In the genomic region with DNA sequence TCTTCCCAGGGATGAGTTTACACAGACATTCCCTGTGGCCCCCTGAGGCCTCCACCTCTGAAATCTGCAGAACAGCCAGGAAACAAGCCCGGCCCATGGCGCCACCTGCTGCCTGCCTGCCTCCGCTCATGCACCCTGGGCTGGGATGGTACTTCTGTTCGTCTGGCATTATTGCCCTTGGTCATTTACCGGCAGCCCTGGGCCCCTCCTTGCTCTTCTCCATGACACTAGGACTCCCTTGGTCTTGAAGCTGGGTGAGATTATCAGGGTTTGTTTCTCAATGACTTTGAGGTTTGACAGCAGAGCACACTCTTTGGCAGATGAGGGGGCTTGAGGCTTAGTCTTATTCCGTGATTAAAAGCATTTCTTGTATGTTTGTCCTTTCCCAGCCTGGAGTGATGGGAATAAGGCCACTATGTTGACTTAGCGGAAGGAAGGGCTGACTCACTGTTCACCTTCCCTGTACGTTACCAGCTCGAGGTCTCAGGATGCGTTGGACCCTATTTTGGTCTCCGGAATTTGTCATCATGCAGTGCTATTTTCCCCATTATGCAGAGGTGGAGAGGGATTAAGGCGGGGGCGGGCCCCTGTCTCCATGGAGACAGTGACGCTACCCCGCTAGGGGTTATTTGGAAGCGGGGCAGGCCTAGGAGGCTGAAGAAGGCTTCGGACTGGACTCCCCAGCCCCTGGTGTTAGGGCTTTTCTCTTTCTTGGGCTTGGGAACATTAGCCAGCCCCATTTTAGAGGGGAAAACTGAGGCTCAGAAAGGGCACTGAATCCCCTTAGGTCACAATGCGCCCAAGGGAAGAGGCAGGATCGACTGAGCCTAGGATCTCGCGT, we compare ENCODE assay signal across 8 cellular contexts. TPM values are rescaled to one million over a fixed set of nuclear protein-coding genes. Genes with fewer than 3 reads are reported as not detected.
DNase-seq lines count a peak whose midpoint lies in the region; ATAC-seq and TF ChIP-seq lines count a peak whose summit lies in the region.

No MANE protein-coding gene starts in this region.

- TF ChIP-seq CTCF in KMS-11 (conservative IDR thresholded peaks at IDR 0.05; ENCODE audit: low read depth, low read length) (peak; percentile 67), neutrophil (IDR thresholded peaks at IDR 0.05) (peak; percentile 67)

- H3K27me3 ChIP-seq in KMS-11 (ENCODE audit: insufficient read depth, low read depth) = no peaks in the 10 kb centered on the region
- no peaks in the 10 kb centered on the region for H3K27me3 ChIP-seq in neutrophil

- intact Hi-C loops in activated naive CD4-positive, alpha-beta T cell treated with anti-CD3 and anti-CD28 coated beads for 36 hours (cut with micrococcal nuclease) = loop anchor here (1.0 to 5.0 kb wide), 13 partner anchors 26 to 1055 kb away; a partner anchor contains a TSS

- H3K9me3 Mint-ChIP-seq in activated naive CD4-positive, alpha-beta T cell treated with anti-CD3 and anti-CD28 coated beads for 36 hours = no peaks in the 10 kb centered on the region

- DNase-seq in DMS153 treated with DMSO at 0.1 percent for 48 hours (lab: John Stamatoyannopoulos, UW; ENCODE audit: unreplicated experiment) = peak; percentile 65
- peak; percentile 33 for DNase-seq in SHP77 treated with DMSO at 0.1 percent for 48 hours (lab: John Stamatoyannopoulos, UW)
- peak; percentile 87 for DNase-seq in activated naive CD4-positive, alpha-beta T cell treated with anti-CD3 and anti-CD28 coated beads for 36 hours
- peak; percentile 58 for DNase-seq in globus pallidus (ENCODE audit: low spot score)
- peak; percentile 80 for DNase-seq in superior temporal gyrus (ENCODE audit: extremely low spot score)

- no peak overlapping the region for H3K4me3 ChIP-seq in KMS-11 (IDR thresholded peaks at IDR 0.05; ENCODE audit: insufficient read depth, low read depth, low read length)
- peak overlapping the region; percentile 71 to 89 for H3K4me3 ChIP-seq in neutrophil (ENCODE audit: low read depth in 1 of 2, low read length in 1 of 2)

- CTCF ChIA-PET in activated naive CD4-positive, alpha-beta T cell treated with anti-CD3 and anti-CD28 coated beads for 36 hours (lab: Charles Lee) = interaction anchor here (0.6 to 2.1 kb wide), 7 partner anchors 26 to 740 kb away, joined by 3 to 11 read pairs (median 3); a partner anchor contains a TSS

- H3K9me3 ChIP-seq in neutrophil = no peaks in the 10 kb centered on the region

- peak overlapping the region; percentile 4; the same call in 1 of the 2 replicates for H3K27ac ChIP-seq in KMS-11
- H3K27ac ChIP-seq in neutrophil = peak overlapping the region; percentile 84

- H3K27ac Mint-ChIP-seq in activated naive CD4-positive, alpha-beta T cell treated with anti-CD3 and anti-CD28 coated beads for 36 hours = peak overlapping the region; percentile 95

- H3K4me1 ChIP-seq in KMS-11 (ENCODE audit: low read depth, poor library complexity, severe bottlenecking) (peaks cover 19% of the 10 kb centered on the region), neutrophil (ENCODE audit: control insufficient read depth in 1 of 2, insufficient read depth in 1 of 2, low read depth in 1 of 2, low read length in 1 of 2) (peaks cover 48 to 54% of the 10 kb centered on the region in 2 experiments)

- H3K4me1 Mint-ChIP-seq in activated naive CD4-positive, alpha-beta T cell treated with anti-CD3 and anti-CD28 coated beads for 36 hours (ENCODE audit: low read depth) = peaks cover 36% of the 10 kb centered on the region

- peak overlapping the region; percentile 88 for H3K4me3 Mint-ChIP-seq in activated naive CD4-positive, alpha-beta T cell treated with anti-CD3 and anti-CD28 coated beads for 36 hours

- peak overlapping the region; percentile 86 for H2AFZ ChIP-seq in KMS-11 (ENCODE audit: low read depth)

- peak; percentile 28 for ATAC-seq in GM21717 (IDR thresholded peaks at IDR 0.05; ENCODE audit: unreplicated experiment)

- H3K9ac ChIP-seq in KMS-11 = peak overlapping the region; percentile 79

- H3K27me3 Mint-ChIP-seq in activated naive CD4-positive, alpha-beta T cell treated with anti-CD3 and anti-CD28 coated beads for 36 hours (ENCODE audit: low read depth) = no peaks in the 10 kb centered on the region

- H3K4me2 ChIP-seq in KMS-11 = peak overlapping the region; percentile 82

- peaks cover 16% of the 10 kb centered on the region for H3K36me3 Mint-ChIP-seq in activated naive CD4-positive, alpha-beta T cell treated with anti-CD3 and anti-CD28 coated beads for 36 hours (ENCODE audit: low read depth)

- no peaks in the 10 kb centered on the region for H4K20me1 ChIP-seq in KMS-11 (ENCODE audit: insufficient read depth)

- H3K79me2 ChIP-seq in KMS-11 (ENCODE audit: insufficient read depth, low read depth) = 0 out of 2 replicates have a peak, but pooled peaks cover 4% of the 10 kb centered on the region

- no peaks in the 10 kb centered on the region for H3K36me3 ChIP-seq in KMS-11 (ENCODE audit: insufficient read depth)
- no peaks in the 10 kb centered on the region for H3K36me3 ChIP-seq in neutrophil

RNA-seq across cellular contexts. Expression of a gene that starts 0.7 kb away (rescaled TPM):
- 10 to 100 TPM; 29.7 to 30.9 TPM for total RNA-seq in activated naive CD4-positive, alpha-beta T cell treated with anti-CD3 and anti-CD28 coated beads for 36 hours

RNA-seq across cellular contexts. Expression of a gene that starts 58.6 kb away (rescaled TPM):
- 10 to 100 TPM; 18.3 to 21.8 TPM for total RNA-seq in activated naive CD4-positive, alpha-beta T cell treated with anti-CD3 and anti-CD28 coated beads for 36 hours

Comparison
In these comparisons a context has a peak if more than half of its experiments do, and no peak if none do; other contexts are left out.
1. DNase-seq: peak in every context shown above with its lines; median percentile 87 in activated naive CD4-positive, alpha-beta T cell treated with anti-CD3 and anti-CD28 coated beads for 36 hours; 80 in superior temporal gyrus; 65 in DMS153 treated with DMSO at 0.1 percent for 48 hours; 58 in globus pallidus; 33 in SHP77 treated with DMSO at 0.1 percent for 48 hours.